18 cellular contexts compared by ENCODE assay signal in the genomic region with DNA sequence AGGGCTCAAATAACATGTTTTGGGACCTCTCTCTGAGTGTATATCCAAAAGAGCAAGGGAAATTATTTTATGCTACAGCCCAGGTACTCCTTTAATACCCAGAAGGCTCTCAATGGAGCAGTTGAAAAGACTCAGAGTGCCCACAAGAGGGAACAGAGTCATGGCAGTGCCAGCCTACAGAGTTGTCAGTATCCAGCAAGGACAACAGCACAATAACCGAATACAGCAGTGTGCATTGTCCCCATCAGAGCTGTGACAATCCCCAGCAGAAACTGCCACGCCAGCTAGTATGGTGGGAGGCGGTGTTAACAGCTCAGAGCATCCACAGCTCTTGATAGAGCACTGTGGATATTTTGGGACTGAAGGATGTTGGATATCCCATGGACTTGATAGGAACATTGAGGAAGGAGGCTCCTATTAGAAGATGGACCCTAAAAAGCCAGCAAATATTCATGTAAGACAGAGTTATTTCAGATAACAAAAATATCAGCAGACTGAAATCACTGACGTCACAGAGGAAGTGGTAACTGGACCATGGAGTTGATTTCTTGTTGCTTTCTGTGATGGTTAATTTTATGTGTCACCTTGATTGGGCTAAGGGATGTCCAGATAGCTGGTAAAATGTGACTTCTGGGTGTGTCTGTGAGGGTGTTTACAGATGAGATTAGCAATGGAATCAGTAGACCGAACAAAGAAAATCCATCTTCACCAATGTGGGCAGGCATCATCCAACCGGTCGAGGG. TPM values are rescaled to one million over a fixed set of nuclear protein-coding genes. Genes with fewer than 3 reads are reported as not detected.
DNase-seq lines count a peak whose midpoint lies in the region; ATAC-seq lines count a peak whose summit lies in the region.
"Had no signal": no experiment of that assay in that cellular context is flagged by ENCODE, and none has a peak within 500 bp of the region (broad histone marks: within the 10 kb centered on the region; RNA-seq: fewer than 3 reads in every experiment).

No MANE protein-coding gene starts in this region.

- ATAC-seq in HG02571 (IDR thresholded peaks at IDR 0.05; ENCODE audit: unreplicated experiment), result no peak
- no peak for ATAC-seq in GM19035 (IDR thresholded peaks at IDR 0.05; ENCODE audit: unreplicated experiment)
- ATAC-seq in GM18873 (IDR thresholded peaks at IDR 0.05; ENCODE audit: low FRiP score, unreplicated experiment), result no peak

- DNase-seq in C1 segment of cervical spinal cord (lab: John Stamatoyannopoulos, UW) (peak in 11 of 14 donors; percentile 8 to 70 (median 52)), anterior cingulate cortex (lab: John Stamatoyannopoulos, UW) (peak in 44 of 58 donors; percentile 6 to 88 (median 58)), hippocampal formation (lab: John Stamatoyannopoulos, UW) (peak; percentile 74 to 92), occipital lobe (lab: John Stamatoyannopoulos, UW) (peak; percentile 47), NCI-H226 (no peak)
- DNase-seq: CD8-positive, alpha-beta memory T cell; DND-41; GDM1; HFFc6; Karpas-422; NCI-H1105 treated with DMSO at 0.1 percent for 48 hours; NCI-H1694 treated with DMSO at 0.1 percent for 48 hours; NCI-H2107; NCI-H345; SHP77 had no signal

RNA-seq across cellular contexts. Expression of a gene that starts 17.7 kb away (rescaled TPM):
- 325 TPM for total RNA-seq in occipital lobe

RNA-seq across cellular contexts. Expression of a gene that starts 28.2 kb away (rescaled TPM):
- total RNA-seq in occipital lobe, result 29.9 TPM

RNA-seq across cellular contexts. Expression of a gene that starts 52.1 kb away (rescaled TPM):
- total RNA-seq in occipital lobe, result 8.1 TPM
